In the genomic region with DNA sequence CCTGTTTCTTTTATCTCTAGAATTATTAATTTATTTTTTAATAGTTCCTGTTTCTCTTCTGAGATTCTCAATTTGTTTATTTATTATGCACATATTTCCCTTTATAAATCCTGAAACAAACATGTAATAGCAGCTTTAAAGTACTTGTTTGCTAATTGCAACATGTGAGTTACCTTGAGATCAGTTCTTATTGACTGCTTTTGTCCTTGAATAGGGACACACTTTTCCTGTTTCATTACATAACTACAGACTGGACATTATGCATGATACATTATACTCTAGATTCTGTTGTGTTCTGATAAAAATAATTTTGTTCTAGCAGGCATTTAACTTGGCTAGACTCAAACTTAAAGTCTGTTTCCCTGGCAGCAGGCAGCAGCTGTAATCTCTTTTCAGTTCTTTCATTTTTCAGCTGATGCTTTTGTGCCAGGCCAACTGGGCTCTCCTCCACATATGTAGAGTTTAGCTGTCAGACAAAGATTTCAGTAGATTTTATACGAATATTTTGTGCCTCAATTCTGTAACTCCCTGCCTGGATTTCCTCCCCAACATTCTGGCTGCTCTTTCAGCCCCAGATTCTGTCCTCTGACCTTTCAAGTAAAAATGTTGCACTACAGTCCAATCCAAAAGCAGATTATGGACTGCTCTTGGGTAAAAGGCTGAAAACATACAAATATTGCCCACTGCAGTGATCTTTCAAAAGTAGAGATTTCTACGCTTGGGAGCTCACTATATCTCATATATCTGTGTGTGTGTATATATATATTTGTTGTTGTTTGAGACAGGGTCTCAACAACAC, we compare ENCODE assay signal across 1 cellular context.
TF ChIP-seq lines count a peak whose summit lies in the region.

No MANE protein-coding gene starts in this region.

TF ChIP-seq in HepG2, 621 proteins besides CTCF, POLR2A, EP300 and RAD21 (continued from another document and continues in another):
- TF ChIP-seq MED8 (CRISPR knock-in tag; IDR thresholded peaks at IDR 0.05; ENCODE audit: insufficient replicate concordance): no peak
- no peak for TF ChIP-seq ATF5 (CRISPR knock-in tag; IDR thresholded peaks at IDR 0.05; ENCODE audit: low read depth)
- TF ChIP-seq MAF1 (CRISPR knock-in tag; IDR thresholded peaks at IDR 0.05; ENCODE audit: borderline replicate concordance): no peak
- TF ChIP-seq PITX1 (CRISPR knock-in tag; IDR thresholded peaks at IDR 0.05): peak; percentile 83
- no peak for TF ChIP-seq ZFP41 (CRISPR knock-in tag; IDR thresholded peaks at IDR 0.05; ENCODE audit: borderline replicate concordance)
- TF ChIP-seq HOXD1 (CRISPR knock-in tag; IDR thresholded peaks at IDR 0.05): no peak
- no peak for TF ChIP-seq SNAPC5 (CRISPR knock-in tag; IDR thresholded peaks at IDR 0.05; ENCODE audit: borderline replicate concordance)
- TF ChIP-seq, protein P1, sequence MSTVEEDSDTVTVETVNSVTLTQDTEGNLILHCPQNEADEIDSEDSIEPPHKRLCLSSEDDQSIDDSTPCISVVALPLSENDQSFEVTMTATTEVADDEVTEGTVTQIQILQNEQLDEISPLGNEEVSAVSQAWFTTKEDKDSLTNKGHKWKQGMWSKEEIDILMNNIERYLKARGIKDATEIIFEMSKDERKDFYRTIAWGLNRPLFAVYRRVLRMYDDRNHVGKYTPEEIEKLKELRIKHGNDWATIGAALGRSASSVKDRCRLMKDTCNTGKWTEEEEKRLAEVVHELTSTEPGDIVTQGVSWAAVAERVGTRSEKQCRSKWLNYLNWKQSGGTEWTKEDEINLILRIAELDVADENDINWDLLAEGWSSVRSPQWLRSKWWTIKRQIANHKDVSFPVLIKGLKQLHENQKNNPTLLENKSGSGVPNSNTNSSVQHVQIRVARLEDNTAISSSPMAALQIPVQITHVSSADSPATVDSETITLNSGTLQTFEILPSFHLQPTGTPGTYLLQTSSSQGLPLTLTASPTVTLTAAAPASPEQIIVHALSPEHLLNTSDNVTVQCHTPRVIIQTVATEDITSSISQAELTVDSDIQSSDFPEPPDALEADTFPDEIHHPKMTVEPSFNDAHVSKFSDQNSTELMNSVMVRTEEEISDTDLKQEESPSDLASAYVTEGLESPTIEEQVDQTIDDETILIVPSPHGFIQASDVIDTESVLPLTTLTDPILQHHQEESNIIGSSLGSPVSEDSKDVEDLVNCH (CRISPR knock-in tag; IDR thresholded peaks at IDR 0.05): no peak
- no peak for TF ChIP-seq ZNF180 (CRISPR knock-in tag; IDR thresholded peaks at IDR 0.05; ENCODE audit: borderline replicate concordance, low read depth)
- no peak for TF ChIP-seq ATF7-NPFF (CRISPR knock-in tag; IDR thresholded peaks at IDR 0.05; ENCODE audit: low read depth)
- no peak for TF ChIP-seq IRF9 (CRISPR knock-in tag; IDR thresholded peaks at IDR 0.05; ENCODE audit: borderline replicate concordance)
- TF ChIP-seq, protein P2, sequence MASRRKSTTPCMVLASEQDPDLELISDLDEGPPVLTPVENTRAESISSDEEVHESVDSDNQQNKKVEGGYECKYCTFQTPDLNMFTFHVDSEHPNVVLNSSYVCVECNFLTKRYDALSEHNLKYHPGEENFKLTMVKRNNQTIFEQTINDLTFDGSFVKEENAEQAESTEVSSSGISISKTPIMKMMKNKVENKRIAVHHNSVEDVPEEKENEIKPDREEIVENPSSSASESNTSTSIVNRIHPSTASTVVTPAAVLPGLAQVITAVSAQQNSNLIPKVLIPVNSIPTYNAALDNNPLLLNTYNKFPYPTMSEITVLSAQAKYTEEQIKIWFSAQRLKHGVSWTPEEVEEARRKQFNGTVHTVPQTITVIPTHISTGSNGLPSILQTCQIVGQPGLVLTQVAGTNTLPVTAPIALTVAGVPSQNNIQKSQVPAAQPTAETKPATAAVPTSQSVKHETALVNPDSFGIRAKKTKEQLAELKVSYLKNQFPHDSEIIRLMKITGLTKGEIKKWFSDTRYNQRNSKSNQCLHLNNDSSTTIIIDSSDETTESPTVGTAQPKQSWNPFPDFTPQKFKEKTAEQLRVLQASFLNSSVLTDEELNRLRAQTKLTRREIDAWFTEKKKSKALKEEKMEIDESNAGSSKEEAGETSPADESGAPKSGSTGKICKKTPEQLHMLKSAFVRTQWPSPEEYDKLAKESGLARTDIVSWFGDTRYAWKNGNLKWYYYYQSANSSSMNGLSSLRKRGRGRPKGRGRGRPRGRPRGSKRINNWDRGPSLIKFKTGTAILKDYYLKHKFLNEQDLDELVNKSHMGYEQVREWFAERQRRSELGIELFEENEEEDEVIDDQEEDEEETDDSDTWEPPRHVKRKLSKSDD (CRISPR knock-in tag; IDR thresholded peaks at IDR 0.05; ENCODE audit: low read depth): no peak
- no peak for TF ChIP-seq ZNF44 (CRISPR knock-in tag; IDR thresholded peaks at IDR 0.05)
- TF ChIP-seq KLF6 (CRISPR knock-in tag; IDR thresholded peaks at IDR 0.05): 0 out of 2 replicates have a peak, but pooled peaks have one; percentile 66
- no peak for TF ChIP-seq PRMT3 (CRISPR knock-in tag; IDR thresholded peaks at IDR 0.05; ENCODE audit: borderline replicate concordance, low read depth)
- TF ChIP-seq ZNF746 (CRISPR knock-in tag; IDR thresholded peaks at IDR 0.05): no peak
- TF ChIP-seq DNMT1 (CRISPR knock-in tag; IDR thresholded peaks at IDR 0.05): no peak
- TF ChIP-seq, protein P3, sequence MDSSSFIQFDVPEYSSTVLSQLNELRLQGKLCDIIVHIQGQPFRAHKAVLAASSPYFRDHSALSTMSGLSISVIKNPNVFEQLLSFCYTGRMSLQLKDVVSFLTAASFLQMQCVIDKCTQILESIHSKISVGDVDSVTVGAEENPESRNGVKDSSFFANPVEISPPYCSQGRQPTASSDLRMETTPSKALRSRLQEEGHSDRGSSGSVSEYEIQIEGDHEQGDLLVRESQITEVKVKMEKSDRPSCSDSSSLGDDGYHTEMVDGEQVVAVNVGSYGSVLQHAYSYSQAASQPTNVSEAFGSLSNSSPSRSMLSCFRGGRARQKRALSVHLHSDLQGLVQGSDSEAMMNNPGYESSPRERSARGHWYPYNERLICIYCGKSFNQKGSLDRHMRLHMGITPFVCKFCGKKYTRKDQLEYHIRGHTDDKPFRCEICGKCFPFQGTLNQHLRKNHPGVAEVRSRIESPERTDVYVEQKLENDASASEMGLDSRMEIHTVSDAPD (CRISPR knock-in tag; IDR thresholded peaks at IDR 0.05): no peak
- no peak for TF ChIP-seq CBX2 (IDR thresholded peaks at IDR 0.05; ENCODE audit: low read depth, low read length)
- no peak for TF ChIP-seq CBX2 (CRISPR knock-in tag; IDR thresholded peaks at IDR 0.05; ENCODE audit: low read depth)
- TF ChIP-seq ZNF562 (CRISPR knock-in tag; IDR thresholded peaks at IDR 0.05; ENCODE audit: borderline replicate concordance): no peak
- TF ChIP-seq ATM (IDR thresholded peaks at IDR 0.05; ENCODE audit: borderline replicate concordance): no peak
- TF ChIP-seq ETV5 (CRISPR knock-in tag; IDR thresholded peaks at IDR 0.05; ENCODE audit: borderline replicate concordance): 0 out of 2 replicates have a peak, but pooled peaks have one; percentile 8
- TF ChIP-seq ZNF530 (CRISPR knock-in tag; IDR thresholded peaks at IDR 0.05; ENCODE audit: low read depth): no peak
- TF ChIP-seq ZNF468 (CRISPR knock-in tag; IDR thresholded peaks at IDR 0.05): no peak
- TF ChIP-seq, protein P4, sequence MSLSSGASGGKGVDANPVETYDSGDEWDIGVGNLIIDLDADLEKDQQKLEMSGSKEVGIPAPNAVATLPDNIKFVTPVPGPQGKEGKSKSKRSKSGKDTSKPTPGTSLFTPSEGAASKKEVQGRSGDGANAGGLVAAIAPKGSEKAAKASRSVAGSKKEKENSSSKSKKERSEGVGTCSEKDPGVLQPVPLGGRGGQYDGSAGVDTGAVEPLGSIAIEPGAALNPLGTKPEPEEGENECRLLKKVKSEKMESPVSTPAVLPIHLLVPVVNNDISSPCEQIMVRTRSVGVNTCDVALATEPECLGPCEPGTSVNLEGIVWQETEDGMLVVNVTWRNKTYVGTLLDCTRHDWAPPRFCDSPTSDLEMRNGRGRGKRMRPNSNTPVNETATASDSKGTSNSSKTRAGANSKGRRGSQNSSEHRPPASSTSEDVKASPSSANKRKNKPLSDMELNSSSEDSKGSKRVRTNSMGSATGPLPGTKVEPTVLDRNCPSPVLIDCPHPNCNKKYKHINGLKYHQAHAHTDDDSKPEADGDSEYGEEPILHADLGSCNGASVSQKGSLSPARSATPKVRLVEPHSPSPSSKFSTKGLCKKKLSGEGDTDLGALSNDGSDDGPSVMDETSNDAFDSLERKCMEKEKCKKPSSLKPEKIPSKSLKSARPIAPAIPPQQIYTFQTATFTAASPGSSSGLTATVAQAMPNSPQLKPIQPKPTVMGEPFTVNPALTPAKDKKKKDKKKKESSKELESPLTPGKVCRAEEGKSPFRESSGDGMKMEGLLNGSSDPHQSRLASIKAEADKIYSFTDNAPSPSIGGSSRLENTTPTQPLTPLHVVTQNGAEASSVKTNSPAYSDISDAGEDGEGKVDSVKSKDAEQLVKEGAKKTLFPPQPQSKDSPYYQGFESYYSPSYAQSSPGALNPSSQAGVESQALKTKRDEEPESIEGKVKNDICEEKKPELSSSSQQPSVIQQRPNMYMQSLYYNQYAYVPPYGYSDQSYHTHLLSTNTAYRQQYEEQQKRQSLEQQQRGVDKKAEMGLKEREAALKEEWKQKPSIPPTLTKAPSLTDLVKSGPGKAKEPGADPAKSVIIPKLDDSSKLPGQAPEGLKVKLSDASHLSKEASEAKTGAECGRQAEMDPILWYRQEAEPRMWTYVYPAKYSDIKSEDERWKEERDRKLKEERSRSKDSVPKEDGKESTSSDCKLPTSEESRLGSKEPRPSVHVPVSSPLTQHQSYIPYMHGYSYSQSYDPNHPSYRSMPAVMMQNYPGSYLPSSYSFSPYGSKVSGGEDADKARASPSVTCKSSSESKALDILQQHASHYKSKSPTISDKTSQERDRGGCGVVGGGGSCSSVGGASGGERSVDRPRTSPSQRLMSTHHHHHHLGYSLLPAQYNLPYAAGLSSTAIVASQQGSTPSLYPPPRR (CRISPR knock-in tag; IDR thresholded peaks at IDR 0.05; ENCODE audit: borderline replicate concordance): peak; percentile 79; the same call in 1 of the 2 replicates
- no peak for TF ChIP-seq CREB1 (IDR thresholded peaks at IDR 0.05)
- peak; percentile 57; the same call in 1 of the 2 replicates for TF ChIP-seq CREB1 (CRISPR knock-in tag; IDR thresholded peaks at IDR 0.05)
- TF ChIP-seq, protein P5, sequence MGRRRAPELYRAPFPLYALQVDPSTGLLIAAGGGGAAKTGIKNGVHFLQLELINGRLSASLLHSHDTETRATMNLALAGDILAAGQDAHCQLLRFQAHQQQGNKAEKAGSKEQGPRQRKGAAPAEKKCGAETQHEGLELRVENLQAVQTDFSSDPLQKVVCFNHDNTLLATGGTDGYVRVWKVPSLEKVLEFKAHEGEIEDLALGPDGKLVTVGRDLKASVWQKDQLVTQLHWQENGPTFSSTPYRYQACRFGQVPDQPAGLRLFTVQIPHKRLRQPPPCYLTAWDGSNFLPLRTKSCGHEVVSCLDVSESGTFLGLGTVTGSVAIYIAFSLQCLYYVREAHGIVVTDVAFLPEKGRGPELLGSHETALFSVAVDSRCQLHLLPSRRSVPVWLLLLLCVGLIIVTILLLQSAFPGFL (CRISPR knock-in tag; IDR thresholded peaks at IDR 0.05): no peak
- no peak for TF ChIP-seq ZNF607 (CRISPR knock-in tag; IDR thresholded peaks at IDR 0.05; ENCODE audit: borderline replicate concordance)
- TF ChIP-seq KDM1A (CRISPR knock-in tag; IDR thresholded peaks at IDR 0.05): no peak
- no peak for TF ChIP-seq YY1 (IDR thresholded peaks at IDR 0.05; ENCODE audit: insufficient read depth, insufficient replicate concordance, low read depth, low read length)
- TF ChIP-seq SCMH1 (CRISPR knock-in tag; IDR thresholded peaks at IDR 0.05; ENCODE audit: borderline replicate concordance): no peak
- no peak; the same call in 1 of the 2 replicates for TF ChIP-seq ATF1 (CRISPR knock-in tag; IDR thresholded peaks at IDR 0.05)
- TF ChIP-seq ZNF891 (CRISPR knock-in tag; IDR thresholded peaks at IDR 0.05): no peak
